In the genomic region with DNA sequence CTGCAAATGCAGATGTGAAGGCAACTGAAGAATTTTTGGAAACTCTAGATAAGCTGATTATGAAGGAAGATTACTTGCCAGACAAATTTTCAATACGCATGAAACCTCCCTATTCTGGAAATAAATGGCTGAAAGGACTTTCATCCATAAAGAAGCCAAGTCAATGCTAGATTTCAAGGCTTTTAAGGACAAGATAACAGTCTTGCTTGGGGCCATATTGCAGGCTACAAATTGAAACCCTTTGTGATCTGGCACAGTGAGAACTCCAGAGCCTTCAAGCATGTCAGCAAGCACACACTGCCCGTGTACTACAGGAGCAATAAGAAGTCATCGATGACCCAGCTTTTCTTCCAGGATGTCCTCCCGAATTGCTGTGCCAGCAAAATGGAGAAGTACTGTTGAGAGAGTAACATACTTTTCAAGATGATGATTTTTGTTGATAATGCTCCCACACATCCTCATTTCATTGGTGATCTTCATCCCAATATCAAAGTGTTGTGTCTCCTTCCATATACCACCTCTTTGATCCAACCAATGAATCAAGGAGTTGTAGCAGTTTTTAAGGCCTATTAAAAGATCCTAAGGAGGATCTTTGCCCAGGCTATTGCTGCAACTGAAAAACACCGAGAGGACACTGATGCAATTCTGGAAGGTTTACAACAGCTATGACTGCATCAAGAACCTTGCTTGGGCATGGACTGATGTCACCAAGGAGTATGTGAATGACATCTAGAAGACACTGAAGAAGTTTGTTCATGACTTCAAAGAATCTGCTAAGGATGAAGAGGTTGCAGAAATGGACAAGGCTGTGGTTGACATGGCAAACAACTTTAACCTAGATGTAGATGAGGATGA, we compare ENCODE assay signal across 22 cellular contexts. TPM values are rescaled to one million over a fixed set of nuclear protein-coding genes. Genes with fewer than 3 reads are reported as not detected.
A peak's percentile ranks its signal among the peaks of the same experiment; 100 is the strongest.
DNase-seq lines count a peak whose midpoint lies in the region; ATAC-seq and TF ChIP-seq lines count a peak whose summit lies in the region.
"Had no signal": no experiment of that assay in that cellular context is flagged by ENCODE, and none has a peak within 500 bp of the region (broad histone marks: within the 10 kb centered on the region; RNA-seq: fewer than 3 reads in every experiment).

No MANE protein-coding gene starts in this region.

- H3K36me3 Mint-ChIP-seq in activated T-cell treated with anti-CD3 and anti-CD28 coated beads, Interleukin-2, amount 50 U/mL, for 24 hours (ENCODE audit: low read depth): peaks cover 90% of the 10 kb centered on the region
- H3K36me3 Mint-ChIP-seq in activated naive CD8-positive, alpha-beta T cell treated with anti-CD3 and anti-CD28 coated beads for 36 hours: peaks cover 25% of the 10 kb centered on the region

- in situ Hi-C loops in IMR-90 (cut with MboI; ENCODE audit: low sequenced_read_pairs): no loop called here
- in situ Hi-C loops in gastrocnemius medialis (cut with MboI; ENCODE audit: low sequenced_read_pairs in 4 of 4): no loop called here

- H2BK5ac ChIP-seq in IMR-90 (ENCODE audit: low read depth, low read length, poor library complexity, severe bottlenecking): no peak overlapping the region

- H2AK5ac ChIP-seq in IMR-90 (ENCODE audit: low read depth, low read length): no peak overlapping the region

- DNase-seq in activated T-cell treated with anti-CD3 and anti-CD28 coated beads, Interleukin-2, amount 50 U/mL, for 24 hours: no peak
- DNase-seq in activated T-cell treated with anti-CD3 and anti-CD28 coated beads, Interleukin-2, amount 50 U/mL, for 48 hours: no peak
- DNase-seq in IMR-90 (no peak), gastrocnemius medialis (peak in 1 of 2 donors; percentile 41), upper lobe of right lung (no peak), left lobe of liver (ENCODE audit: low spot score) (no peak)
- no peak for DNase-seq in activated naive CD8-positive, alpha-beta T cell treated with anti-CD3 and anti-CD28 coated beads for 36 hours
- DNase-seq: activated CD4-positive, CD25-positive, alpha-beta regulatory T cell; central memory CD4-positive, alpha-beta T cell; mesendoderm; naive B cell; NCI-H1417; NCI-H2107; stimulated activated CD4-positive, alpha-beta T cell treated with anti-CD3 and anti-CD28 coated beads, Interleukin-12 subunit alpha, Interleukin-12 subunit beta, amount 100 ng/mL, for 4 hours; stimulated activated CD4-positive, alpha-beta T cell treated with anti-CD3 and anti-CD28 coated beads, Interleukin-4, amount 100 ng/mL, for 4 hours; stomach; transverse colon had no signal

- no peak overlapping the region; a peak in 1 of 4 replicates for H4K8ac ChIP-seq in IMR-90 (ENCODE audit: low read depth in 2 of 2, low read length in 2 of 2)

- CTCF ChIA-PET in IMR-90 (lab: Yijun Ruan, JAX): no interaction called here

- H3K9me3 ChIP-seq in IMR-90 (ENCODE audit: control insufficient read depth, insufficient read depth, low read length) (no peaks in the 10 kb centered on the region), gastrocnemius medialis (no peaks in the 10 kb centered on the region), upper lobe of right lung (no peaks in the 10 kb centered on the region)
- H3K9me3 ChIP-seq: ascending aorta, stomach, transverse colon had no signal

- H3K9ac ChIP-seq in IMR-90 (ENCODE audit: low read depth, low read length): no peak overlapping the region

- no peak overlapping the region for H2AK9ac ChIP-seq in IMR-90 (replicated peaks; ENCODE audit: low read depth, low read length, poor library complexity)

- H3K27ac ChIP-seq in IMR-90 (ENCODE audit: insufficient read depth, low read length) (no peak overlapping the region), gastrocnemius medialis (peak overlapping the region; percentile 75 to 84 (median 80)), upper lobe of right lung (no peak overlapping the region)
- H3K27ac ChIP-seq: ascending aorta, C4-2B, stomach, transverse colon had no signal

- no peak for ATAC-seq in IMR-90 (ENCODE audit: low read depth)
- peak; percentile 54 to 75 for ATAC-seq in gastrocnemius medialis
- ATAC-seq in GM19467 (IDR thresholded peaks at IDR 0.05; ENCODE audit: unreplicated experiment): no peak
- no peak for ATAC-seq in upper lobe of right lung
- ATAC-seq in left lobe of liver: no peak
- ATAC-seq: GM23338 had no signal

- H3K27me3 ChIP-seq in IMR-90 (ENCODE audit: control insufficient read depth, insufficient read depth, low read length) (no peaks in the 10 kb centered on the region), gastrocnemius medialis (no peaks in the 10 kb centered on the region), upper lobe of right lung (no peaks in the 10 kb centered on the region)
- H3K27me3 ChIP-seq: ascending aorta, stomach, transverse colon had no signal

- dilution Hi-C loops in IMR-90 (cut with HindIII; ENCODE audit: low sequenced_read_pairs, unreplicated experiment): no loop called here

- no peak overlapping the region for H3K56ac ChIP-seq in IMR-90 (ENCODE audit: extremely low read depth, insufficient read depth, low read length)

- peaks cover 3% of the 10 kb centered on the region; the same call in 1 of the 2 replicates for H3K9me1 ChIP-seq in IMR-90 (ENCODE audit: insufficient read depth, low read length)

- no peak for TF ChIP-seq CTCF in IMR-90 (conservative IDR thresholded peaks at IDR 0.05; ENCODE audit: low read depth, low read length)
- TF ChIP-seq CTCF in gastrocnemius medialis (IDR thresholded peaks at IDR 0.05 in 4 of 5, conservative IDR thresholded peaks at IDR 0.05 in 1 of 5): no peak
- no peak for TF ChIP-seq CTCF in upper lobe of right lung (IDR thresholded peaks at IDR 0.05)

- peak overlapping the region; percentile 25; the same call in 1 of the 2 replicates for H3K23ac ChIP-seq in IMR-90 (ENCODE audit: low read depth, low read length)

- H3K27me3 Mint-ChIP-seq in activated T-cell treated with anti-CD3 and anti-CD28 coated beads, Interleukin-2, amount 50 U/mL, for 24 hours: no peaks in the 10 kb centered on the region
- no peaks in the 10 kb centered on the region for H3K27me3 Mint-ChIP-seq in activated naive CD8-positive, alpha-beta T cell treated with anti-CD3 and anti-CD28 coated beads for 36 hours
- H3K27me3 Mint-ChIP-seq: naive B cell had no signal

- H3K4ac ChIP-seq in IMR-90 (ENCODE audit: low read depth, low read length): no peak overlapping the region

- no peak overlapping the region for H3K18ac ChIP-seq in IMR-90 (ENCODE audit: low read depth, low read length)

- peaks cover 11% of the 10 kb centered on the region for H3K4me1 Mint-ChIP-seq in activated T-cell treated with anti-CD3 and anti-CD28 coated beads, Interleukin-2, amount 50 U/mL, for 24 hours (ENCODE audit: low read depth)
- peaks cover 2% of the 10 kb centered on the region for H3K4me1 Mint-ChIP-seq in activated naive CD8-positive, alpha-beta T cell treated with anti-CD3 and anti-CD28 coated beads for 36 hours
- H3K4me1 Mint-ChIP-seq: GM23338 had no signal

- no peak overlapping the region for H2AFZ ChIP-seq in IMR-90 (replicated peaks; ENCODE audit: low read length, poor library complexity)
- H2AFZ ChIP-seq: GM23338 had no signal

- peak overlapping the region; percentile 87 for H3K27ac Mint-ChIP-seq in activated T-cell treated with anti-CD3 and anti-CD28 coated beads, Interleukin-2, amount 50 U/mL, for 24 hours
- peak overlapping the region; percentile 77 for H3K27ac Mint-ChIP-seq in activated naive CD8-positive, alpha-beta T cell treated with anti-CD3 and anti-CD28 coated beads for 36 hours
- H3K27ac Mint-ChIP-seq: activated T-helper 2 cell treated with anti-CD3 and anti-CD28 coated beads, Interferon-gamma antibody, Interleukin-2, Interleukin-4, amounts not matched to agents 10 μg/mL and 5 μg/mL and 100 μg/mL, durations not matched to agents 14 hours and 24 hours and 36 hours; GM23338 had no signal

- H2BK120ac ChIP-seq in IMR-90 (ENCODE audit: low read depth, low read length): no peak overlapping the region

- H3K14ac ChIP-seq in IMR-90 (replicated peaks; ENCODE audit: low read depth, low read length): no peak overlapping the region

- peaks cover 17% of the 10 kb centered on the region for H3K36me3 ChIP-seq in IMR-90 (ENCODE audit: control insufficient read depth, insufficient read depth, low read length)
- H3K36me3 ChIP-seq in gastrocnemius medialis: peaks cover 0 to 21% of the 10 kb centered on the region in 2 donors
- peaks cover 91% of the 10 kb centered on the region for H3K36me3 ChIP-seq in upper lobe of right lung

- POLR2A ChIA-PET in IMR-90 (lab: Charles Lee; ENCODE audit: unreplicated experiment): no interaction called here

- no peak overlapping the region for H3K4me3 Mint-ChIP-seq in activated T-cell treated with anti-CD3 and anti-CD28 coated beads, Interleukin-2, amount 50 U/mL, for 24 hours
- H3K4me3 Mint-ChIP-seq in activated naive CD8-positive, alpha-beta T cell treated with anti-CD3 and anti-CD28 coated beads for 36 hours: no peak overlapping the region
- H3K4me3 Mint-ChIP-seq: GM23338, naive B cell had no signal

- H3K4me1 ChIP-seq in IMR-90 (ENCODE audit: control insufficient read depth, insufficient read depth, low read length): peaks cover 8% of the 10 kb centered on the region
- peaks cover 48 to 50% of the 10 kb centered on the region in 2 donors for H3K4me1 ChIP-seq in gastrocnemius medialis
- H3K4me1 ChIP-seq in upper lobe of right lung: peaks cover 13% of the 10 kb centered on the region

- H2BK20ac ChIP-seq in IMR-90 (ENCODE audit: low read depth, low read length): no peak overlapping the region

- peaks cover 4 to 15% of the 10 kb centered on the region in 2 experiments; a peak in 3 of 4 replicates for H3K79me1 ChIP-seq in IMR-90 (ENCODE audit: low read depth in 1 of 2, low read length in 2 of 2)

- no peak overlapping the region for H4K5ac ChIP-seq in IMR-90 (ENCODE audit: low read depth, low read length)

- intact Hi-C loops in IMR-90 (cut with micrococcal nuclease): no loop called here
- intact Hi-C loops in gastrocnemius medialis (cut with DNase I; ENCODE audit: low total_unique reads): loop anchor here (5.0 kb wide), 1 partner anchor 42 kb away; a partner anchor contains a TSS
- intact Hi-C loops in upper lobe of right lung (cut with DNase I): no loop called here

- TF ChIP-seq POLR2A in IMR-90 (IDR thresholded peaks at IDR 0.05; ENCODE audit: low read depth, low read length) (no peak), gastrocnemius medialis (IDR thresholded peaks at IDR 0.05) (no peak)

- no peak overlapping the region for H4K91ac ChIP-seq in IMR-90 (ENCODE audit: insufficient read depth, low read depth, low read length)

- H3K4me3 ChIP-seq in IMR-90 (ENCODE audit: insufficient read depth, low read depth, low read length) (no peak overlapping the region), gastrocnemius medialis (no peak overlapping the region), upper lobe of right lung (no peak overlapping the region)
- H3K4me3 ChIP-seq: ascending aorta, GM23338, stomach, transverse colon had no signal

- no peaks in the 10 kb centered on the region for H3K9me3 Mint-ChIP-seq in activated T-cell treated with anti-CD3 and anti-CD28 coated beads, Interleukin-2, amount 50 U/mL, for 24 hours
- no peaks in the 10 kb centered on the region for H3K9me3 Mint-ChIP-seq in activated naive CD8-positive, alpha-beta T cell treated with anti-CD3 and anti-CD28 coated beads for 36 hours
- H3K9me3 Mint-ChIP-seq: activated T-helper 2 cell treated with anti-CD3 and anti-CD28 coated beads, Interferon-gamma antibody, Interleukin-2, Interleukin-4, amounts not matched to agents 10 μg/mL and 5 μg/mL and 100 μg/mL, durations not matched to agents 14 hours and 24 hours and 36 hours; GM23338; naive B cell had no signal

- H2BK15ac ChIP-seq in IMR-90 (ENCODE audit: low read depth, low read length): no peak overlapping the region

- H3K4me2 ChIP-seq in IMR-90 (ENCODE audit: low read depth, low read length): no peak overlapping the region
- H3K4me2 ChIP-seq: GM23338 had no signal

- no TSS peak for BruUV-seq in IMR-90 (replicated peaks; lab: Mats Ljungman, UMichigan)

- peaks cover 8% of the 10 kb centered on the region; the same call in 1 of the 2 replicates for H4K20me1 ChIP-seq in IMR-90 (ENCODE audit: insufficient read depth, low read length)

- 92% methylated on average over 2 of the region's 5 CpGs; no CpG with 5 or more reads in 1 of the 2 experiments for WGBS in IMR-90 (ENCODE audit: extremely low coverage in 2 of 2, insufficient read length in 1 of 2), 2 experiments

- no peak for TF ChIP-seq RAD21 in IMR-90 (IDR thresholded peaks at IDR 0.05; ENCODE audit: low read length)

RNA-seq across cellular contexts. Expression of a gene that starts 20.3 kb away (rescaled TPM):
- 0.36 and 0.56 TPM in 2 replicates for total RNA-seq in IMR-90 (2012; rRNA removed)
- polyA plus RNA-seq in IMR-90 (2012; rRNA removed): 0.89 and 1.3 TPM in 2 replicates
- polyA plus RNA-seq in IMR-90 (2012; cell fraction: cytosol; rRNA removed): 0.25 and 0.43 TPM in 2 replicates
- polyA plus RNA-seq in IMR-90 (2012; cell fraction: nucleus; rRNA removed; ENCODE audit: low replicate concordance): 2.5 and 7.9 TPM in 2 replicates
- total RNA-seq in activated naive CD8-positive, alpha-beta T cell treated with anti-CD3 and anti-CD28 coated beads for 36 hours: 1 to 10 TPM; 5.4 to 7.4 TPM
- 1 to 10 TPM in 3 of 4 donors, under 1 TPM in 1; 0.66 to 2.4 (median 1.5) TPM for total RNA-seq in gastrocnemius medialis
- 4.5 TPM for total RNA-seq in upper lobe of right lung
- total RNA-seq in left lobe of liver: 6.8 TPM

RNA-seq across cellular contexts. Expression of a gene that starts 44.7 kb away (rescaled TPM):
- total RNA-seq in IMR-90 (2012; rRNA removed): 5.3 and 6.5 TPM in 2 replicates
- polyA plus RNA-seq in IMR-90 (2012; rRNA removed): 31.9 and 33.8 TPM in 2 replicates
- 7.8 and 31.2 TPM in 2 replicates for polyA plus RNA-seq in IMR-90 (2012; cell fraction: cytosol; rRNA removed)
- polyA plus RNA-seq in IMR-90 (2012; cell fraction: nucleus; rRNA removed; ENCODE audit: low replicate concordance): 26.1 and 47.2 TPM in 2 replicates
- 10 to 100 TPM; 67.7 to 72.0 TPM for total RNA-seq in activated naive CD8-positive, alpha-beta T cell treated with anti-CD3 and anti-CD28 coated beads for 36 hours
- total RNA-seq in gastrocnemius medialis: 10 to 100 TPM; 17.1 to 18.9 (median 18.5) TPM
- total RNA-seq in upper lobe of right lung: 31.5 TPM
- 12.2 TPM for total RNA-seq in left lobe of liver

Comparison
In these comparisons a context has a peak if more than half of its experiments do, and no peak if none do; other contexts are left out.
1. ATAC-seq: peak in gastrocnemius medialis (2 of 2); none in IMR-90 (single experiment), GM19467 (single experiment), upper lobe of right lung (single experiment) and left lobe of liver (single experiment).
2. H3K27ac ChIP-seq: peak in gastrocnemius medialis (4 of 4); none in IMR-90 (single experiment) and upper lobe of right lung (single experiment).